Comparison of ENCODE assay signal across 9 cellular contexts in the genomic region with DNA sequence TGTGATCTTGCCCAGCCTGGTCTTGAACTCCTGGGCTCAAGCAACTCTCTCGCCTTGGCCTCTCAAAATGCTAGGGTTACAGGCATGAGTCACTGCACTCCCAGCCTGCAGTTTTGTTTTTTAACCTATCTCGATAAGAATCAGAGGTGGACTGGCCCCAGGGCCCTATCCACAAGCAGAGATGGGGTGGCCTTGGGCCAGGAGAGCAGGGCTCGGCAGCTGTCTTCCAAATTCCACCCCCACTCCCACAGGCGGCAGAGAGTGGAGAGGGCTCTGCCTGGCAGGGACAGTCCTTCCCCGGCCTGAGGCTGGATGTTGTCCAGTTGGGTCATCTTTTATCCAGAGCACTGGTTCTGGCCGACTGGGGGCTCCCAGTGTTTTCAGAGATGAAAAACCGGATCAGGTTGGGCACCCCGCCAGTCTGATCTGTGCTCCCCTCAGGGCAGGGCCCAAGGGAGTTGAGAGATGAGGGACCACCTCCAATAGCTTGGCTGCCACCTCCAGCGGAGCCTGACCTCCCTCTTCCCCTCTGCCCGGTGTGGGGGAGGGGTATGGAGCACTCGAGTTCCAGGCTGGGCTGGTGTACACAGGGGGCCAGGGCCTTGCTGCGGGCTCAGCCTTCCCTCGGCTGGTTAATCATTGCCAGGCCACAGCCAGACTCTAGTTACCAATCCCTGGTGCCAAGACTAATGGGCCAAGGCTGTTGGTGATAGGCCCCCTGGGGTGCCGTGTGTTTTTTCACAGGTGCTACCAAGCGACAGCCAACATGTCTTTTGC. TPM values are rescaled to one million over a fixed set of nuclear protein-coding genes. Genes with fewer than 3 reads are reported as not detected.
DNase-seq lines count a peak whose midpoint lies in the region; ATAC-seq, FAIRE-seq and TF ChIP-seq lines count a peak whose summit lies in the region.
"Had no signal": no experiment of that assay in that cellular context is flagged by ENCODE, and none has a peak within 500 bp of the region (broad histone marks: within the 10 kb centered on the region; RNA-seq: fewer than 3 reads in every experiment).

No MANE protein-coding gene starts in this region.

- ATAC-seq in GM21381 (IDR thresholded peaks at IDR 0.05; ENCODE audit: unreplicated experiment), result no peak

- intact Hi-C loops in kidney (cut with DNase I) (no loop called here), ascending aorta (cut with DNase I) (no loop called here)

- peak; percentile 11 for FAIRE-seq in kidney (lab: Jason Lieb, UNC)
- no peak for FAIRE-seq in GM12892 (lab: Jason Lieb, UNC)

- H3K9ac ChIP-seq in HUES6 (ENCODE audit: low read length) (no peak overlapping the region), kidney (ENCODE audit: low read length in 2 of 2) (no peak overlapping the region)

- TF ChIP-seq POLR2A in GM12892 (IDR thresholded peaks at IDR 0.05; ENCODE audit: low read depth, low read length), result no peak

- peaks cover 2% of the 10 kb centered on the region; the same call in 1 of the 2 replicates for H3K36me3 ChIP-seq in HUES6 (ENCODE audit: control insufficient read depth, insufficient read depth, low read length)
- H3K36me3 ChIP-seq in kidney (ENCODE audit: control insufficient read depth in 1 of 2, insufficient read depth in 2 of 2, low read length in 2 of 2), result peaks cover 3 to 4% of the 10 kb centered on the region in 2 donors
- no peaks in the 10 kb centered on the region for H3K36me3 ChIP-seq in ascending aorta

- DNase-seq in amygdala (lab: John Stamatoyannopoulos, UW) (peak in 53 of 56 donors; percentile 13 to 87 (median 64)), kidney (peak; percentile 97), superior temporal gyrus (ENCODE audit: extremely low spot score) (peak; percentile 81), GM12892 (ENCODE audit: insufficient read length) (no peak), ascending aorta (ENCODE audit: low spot score in 2 of 2) (no peak), DMS114 treated with DMSO at 0.1 percent for 48 hours (lab: John Stamatoyannopoulos, UW; ENCODE audit: unreplicated experiment) (no peak)
- DNase-seq: NCI-H2029 treated with DMSO at 0.1 percent for 48 hours had no signal

- TF ChIP-seq CTCF in kidney (IDR thresholded peaks at IDR 0.05; ENCODE audit: borderline replicate concordance, extremely low read depth, insufficient read depth) (no peak), ascending aorta (IDR thresholded peaks at IDR 0.05) (no peak)

- H3K4me1 ChIP-seq in HUES6 (ENCODE audit: control insufficient read depth, insufficient read depth, low read length) (peaks cover 21% of the 10 kb centered on the region; the same call in 1 of the 2 replicates), kidney (ENCODE audit: control insufficient read depth in 1 of 2, insufficient read depth in 1 of 2, low read depth in 1 of 2, low read length in 2 of 2) (peaks cover 30 to 39% of the 10 kb centered on the region in 2 donors), ascending aorta (peaks cover 0 to 2% of the 10 kb centered on the region in 2 donors)

- H3K27ac ChIP-seq in HUES6 (ENCODE audit: low read depth, low read length) (peak overlapping the region; percentile 71; the same call in 1 of the 2 replicates), kidney (ENCODE audit: low read depth in 2 of 2, low read length in 2 of 2) (peak overlapping the region; percentile 21 to 90), ascending aorta (no peak overlapping the region)

- H3K9me3 ChIP-seq in HUES6 (ENCODE audit: control insufficient read depth, insufficient read depth, low read depth, low read length) (no peaks in the 10 kb centered on the region), kidney (ENCODE audit: control insufficient read depth in 1 of 2, low read length in 2 of 2) (no peaks in the 10 kb centered on the region), ascending aorta (no peaks in the 10 kb centered on the region)

- H3K27me3 ChIP-seq in HUES6 (ENCODE audit: control insufficient read depth, insufficient read depth, low read length) (no peaks in the 10 kb centered on the region), ascending aorta (no peaks in the 10 kb centered on the region)

- H3K4me3 ChIP-seq in HUES6 (ENCODE audit: low read depth, low read length) (no peak overlapping the region), kidney (ENCODE audit: low read length in 2 of 2) (no peak overlapping the region), ascending aorta (no peak overlapping the region)

RNA-seq across cellular contexts. Expression of a gene that starts 30.3 kb away (rescaled TPM):
- total RNA-seq in kidney (286 TPM), ascending aorta (285 TPM)
- 139 TPM for polyA plus RNA-seq in kidney (ENCODE audit: insufficient read depth, low read depth, low replicate concordance)
- 1.00 TPM for polyA plus RNA-seq in GM12892 (2012; ENCODE audit: missing spikeins)

RNA-seq across cellular contexts. Expression of a gene that starts 31.8 kb away (rescaled TPM):
- 262 TPM for total RNA-seq in kidney
- 181 TPM for polyA plus RNA-seq in kidney (ENCODE audit: insufficient read depth, low read depth, low replicate concordance)
- 1.9 TPM for polyA plus RNA-seq in GM12892 (2012; ENCODE audit: missing spikeins)
- total RNA-seq in ascending aorta, result 41.8 TPM

RNA-seq across cellular contexts. Expression of a gene that starts 40.9 kb away (rescaled TPM):
- 25.8 TPM for total RNA-seq in kidney
- polyA plus RNA-seq in kidney (ENCODE audit: insufficient read depth, low read depth, low replicate concordance), result 33.8 TPM
- 24.2 TPM for polyA plus RNA-seq in GM12892 (2012; ENCODE audit: missing spikeins)
- total RNA-seq in ascending aorta, result 92.7 TPM

RNA-seq across cellular contexts. Expression of a gene that starts 41.9 kb away (rescaled TPM):
- total RNA-seq in kidney (98.6 TPM), ascending aorta (112 TPM)
- 25.0 TPM for polyA plus RNA-seq in kidney (ENCODE audit: insufficient read depth, low read depth, low replicate concordance)
- polyA plus RNA-seq in GM12892 (2012; ENCODE audit: missing spikeins), result 0.23 TPM

Comparison
In these comparisons a context has a peak if more than half of its experiments do, and no peak if none do; other contexts are left out.
1. H3K27ac ChIP-seq: peak in HUES6 (single experiment) and kidney (2 of 2); none in ascending aorta (0 of 2).
2. DNase-seq: peak in amygdala (53 of 56), kidney (single experiment) and superior temporal gyrus (single experiment); none in GM12892 (single experiment), ascending aorta (0 of 2) and DMS114 treated with DMSO at 0.1 percent for 48 hours (single experiment).